Comparison of ENCODE assay signal across 30 cellular contexts in the genomic region with DNA sequence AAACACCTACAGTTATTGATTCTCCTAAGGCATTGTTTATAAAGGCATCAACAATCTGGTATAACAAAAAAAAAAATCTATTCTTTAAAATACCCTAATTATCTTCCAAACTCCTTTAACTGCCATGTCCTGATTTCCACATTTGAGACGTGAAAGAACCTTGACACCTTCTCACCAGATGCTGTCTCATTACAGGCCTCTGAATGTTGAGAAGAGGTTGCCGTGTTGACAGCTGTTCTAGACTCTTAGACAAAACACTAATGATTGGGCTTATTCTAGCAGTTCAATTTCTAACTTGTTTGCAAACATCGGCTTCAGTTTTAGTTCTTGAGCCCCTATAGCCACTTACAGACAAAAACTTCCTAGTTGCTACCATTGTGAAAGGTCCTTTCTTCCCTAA.
"Had no signal": no experiment of that assay in that cellular context is flagged by ENCODE, and none has a peak within 500 bp of the region (broad histone marks: within the 10 kb centered on the region; RNA-seq: fewer than 3 reads in every experiment).

No MANE protein-coding gene starts in this region.

- H3K9me3 Mint-ChIP-seq: nephron; neural progenitor cell; stimulated activated naive B cell treated with anti-CD40 and anti-IgM and Interleukin-4, amounts not matched to agents 10 μg/mL and 1 μg/mL and 100 μg/mL, for 72 hours had no signal

- H3K36me3 Mint-ChIP-seq: naive thymus-derived CD8-positive, alpha-beta T cell; neural progenitor cell; stimulated activated naive B cell treated with anti-CD40 and anti-IgM and Interleukin-4, amounts not matched to agents 10 μg/mL and 1 μg/mL and 100 μg/mL, for 72 hours had no signal

- H3K4me1 ChIP-seq: left lung, lower lobe of right lung, neural progenitor cell, right atrium auricular region, right lobe of liver, stomach, testis, thyroid gland, transverse colon, upper lobe of left lung, vagina had no signal

- H3K36me3 ChIP-seq: left lung, lower lobe of right lung, neural progenitor cell, neutrophil, ovary, right atrium auricular region, right lobe of liver, stomach, thyroid gland, transverse colon, upper lobe of left lung, vagina had no signal

- H3K4me3 ChIP-seq: left lung, lower lobe of right lung, neural progenitor cell, ovary, right atrium auricular region, right lobe of liver, stomach, testis, thyroid gland, transverse colon, upper lobe of left lung, vagina had no signal

- H3K4me2 ChIP-seq: neural progenitor cell had no signal

- H3K27me3 Mint-ChIP-seq: naive thymus-derived CD8-positive, alpha-beta T cell; progenitor cell of endocrine pancreas; stimulated activated naive B cell treated with anti-CD40 and anti-IgM and Interleukin-4, amounts not matched to agents 10 μg/mL and 1 μg/mL and 100 μg/mL, for 72 hours had no signal

- H3K27ac Mint-ChIP-seq: immature natural killer cell; naive thymus-derived CD8-positive, alpha-beta T cell; nephron; neural progenitor cell; progenitor cell of endocrine pancreas; stimulated activated naive B cell treated with anti-CD40 and anti-IgM and Interleukin-4, amounts not matched to agents 10 μg/mL and 1 μg/mL and 100 μg/mL, for 72 hours had no signal

- H3K4me1 Mint-ChIP-seq: immature natural killer cell; naive thymus-derived CD8-positive, alpha-beta T cell; nephron; neural progenitor cell; stimulated activated naive B cell treated with anti-CD40 and anti-IgM and Interleukin-4, amounts not matched to agents 10 μg/mL and 1 μg/mL and 100 μg/mL, for 72 hours had no signal

- H3K9me3 ChIP-seq: left lung, lower lobe of right lung, neutrophil, ovary, right atrium auricular region, right lobe of liver, stomach, testis, thyroid gland, transverse colon, upper lobe of left lung, vagina had no signal

- H3K27me3 ChIP-seq: left lung, neural progenitor cell, neutrophil, ovary, right atrium auricular region, right lobe of liver, stomach, testis, thyroid gland, transverse colon, upper lobe of left lung, vagina had no signal

- H2AFZ ChIP-seq: neural progenitor cell had no signal

- ATAC-seq: left colon; left lung; lower lobe of right lung; naive thymus-derived CD8-positive, alpha-beta T cell; right lobe of liver; stimulated activated naive B cell treated with anti-CD40 and anti-IgM and Interleukin-4, amounts not matched to agents 10 μg/mL and 1 μg/mL and 100 μg/mL, for 72 hours; stimulated activated naive CD8-positive, alpha-beta T cell treated with anti-CD3 and anti-CD28 coated beads, Interleukin-15, Interleukin-2, amounts not matched to agents 100 U/mL and 50 U/mL, for 24 hours had no signal

- FAIRE-seq: islet of Langerhans, kidney had no signal

- DNase-seq: hypothalamus; immature natural killer cell; kidney; left colon; left lung; lower lobe of right lung; mammary epithelial cell; mesenchymal stem cell; naive thymus-derived CD8-positive, alpha-beta T cell; occipital lobe; ovary; right lobe of liver; stimulated activated CD4-positive, alpha-beta T cell treated with anti-CD3 and anti-CD28 coated beads, Interleukin-12 subunit alpha, Interleukin-12 subunit beta, amount 100 ng/mL, for 4 hours; stimulated activated CD4-positive, alpha-beta T cell treated with anti-CD3 and anti-CD28 coated beads, Interleukin-15, amount 100 ng/mL, for 24 hours; stimulated activated CD4-positive, alpha-beta T cell treated with anti-CD3 and anti-CD28 coated beads, Interleukin-2, amount 100 ng/mL, for 24 hours; stimulated activated CD4-positive, alpha-beta T cell treated with anti-CD3 and anti-CD28 coated beads, Interleukin-4, amount 100 ng/mL, for 1 hour; stimulated activated naive B cell treated with anti-CD40 and anti-IgM and Interleukin-4, amounts not matched to agents 10 μg/mL and 1 μg/mL and 100 μg/mL, for 72 hours; stimulated activated naive CD8-positive, alpha-beta T cell treated with anti-CD3 and anti-CD28 coated beads, Interleukin-15, Interleukin-2, amounts not matched to agents 100 U/mL and 50 U/mL, for 24 hours; stomach; testis; thyroid gland; transverse colon had no signal

- H3K9ac ChIP-seq: neural progenitor cell had no signal

- H3K4me3 Mint-ChIP-seq: immature natural killer cell; naive thymus-derived CD8-positive, alpha-beta T cell; nephron; neural progenitor cell; stimulated activated naive B cell treated with anti-CD40 and anti-IgM and Interleukin-4, amounts not matched to agents 10 μg/mL and 1 μg/mL and 100 μg/mL, for 72 hours had no signal

- H3K27ac ChIP-seq: left lung, lower lobe of right lung, neural progenitor cell, neutrophil, ovary, right atrium auricular region, right lobe of liver, stomach, testis, thyroid gland, transverse colon, upper lobe of left lung, vagina had no signal
